32 cellular contexts compared by ENCODE assay signal in genomic region chr17:59172436-59173004, GRCh38.
"Had no signal": no experiment of that assay in that cellular context is flagged by ENCODE, and none has a peak within 500 bp of the region (broad histone marks: within the 10 kb centered on the region; RNA-seq: fewer than 3 reads in every experiment).

No MANE protein-coding gene starts in this region.

- ATAC-seq: activated CD4-positive, alpha-beta T cell treated with anti-CD3 and anti-CD28 coated beads for 36 hours; activated CD8-positive, alpha-beta memory T cell treated with anti-CD3 and anti-CD28 coated beads, Interleukin-2, amount 10 ng/mL, durations not matched to agents 7 days and 5 days; activated CD8-positive, alpha-beta T cell treated with anti-CD3 and anti-CD28 coated beads, Interleukin-2, amount 10 ng/mL, durations not matched to agents 7 days and 5 days; effector memory CD8-positive, alpha-beta T cell; gastroesophageal sphincter; T-helper 17 cell had no signal

- H3K4me3 Mint-ChIP-seq: activated CD4-positive, alpha-beta memory T cell treated with anti-CD3 and anti-CD28 coated beads for 36 hours; activated CD4-positive, alpha-beta T cell treated with anti-CD3 and anti-CD28 coated beads for 36 hours; activated CD4-positive, alpha-beta T cell treated with anti-CD3 and anti-CD28 coated beads, Interleukin-2, amount 10 ng/mL, durations not matched to agents 24 days and 14 days; activated CD8-positive, alpha-beta memory T cell treated with anti-CD3 and anti-CD28 coated beads, Interleukin-2, amount 10 ng/mL, durations not matched to agents 7 days and 5 days; activated CD8-positive, alpha-beta T cell treated with anti-CD3 and anti-CD28 coated beads, Interleukin-2, amount 10 ng/mL, durations not matched to agents 7 days and 5 days; activated naive CD4-positive, alpha-beta T cell treated with anti-CD3 and anti-CD28 coated beads for 36 hours; activated naive CD8-positive, alpha-beta T cell; activated T-helper 1 cell treated with anti-CD3 and anti-CD28 coated beads, Interleukin-12 subunit alpha, Interleukin-12 subunit beta, Interleukin-2, Interleukin-4 antibody, amounts not matched to agents 30 ng/mL and 10 ng/mL and 1 ng/mL, durations not matched to agents 14 hours and 24 hours and 36 hours; central memory CD8-positive, alpha-beta T cell; effector memory CD8-positive, alpha-beta T cell; T-helper 17 cell; T-helper 2 cell treated with Interferon-gamma antibody and Interleukin-4, amounts not matched to agents 5 μg/mL and 100 μg/mL, for 36 hours had no signal

- H3K36me3 ChIP-seq: gastroesophageal sphincter had no signal

- H3K27ac ChIP-seq: brain microvascular endothelial cell, esophagus squamous epithelium, gastroesophageal sphincter, WERI-Rb-1 had no signal

- DNase-seq: activated CD4-positive, alpha-beta memory T cell treated with anti-CD3 and anti-CD28 coated beads for 36 hours; activated CD4-positive, alpha-beta T cell treated with anti-CD3 and anti-CD28 coated beads for 36 hours; activated CD4-positive, alpha-beta T cell treated with anti-CD3 and anti-CD28 coated beads, Interleukin-2, amount 10 ng/mL, durations not matched to agents 24 days and 14 days; activated CD4-positive, CD25-positive, alpha-beta regulatory T cell; activated CD4-positive, CD25-positive, alpha-beta regulatory T cell treated with anti-CD3 and anti-CD28 coated beads, Interleukin-2, amount 50 U/mL, for 72 hours; activated CD8-positive, alpha-beta memory T cell treated with anti-CD3 and anti-CD28 coated beads, Interleukin-2, amount 10 ng/mL, durations not matched to agents 7 days and 5 days; activated CD8-positive, alpha-beta memory T cell treated with anti-CD3 and anti-CD28 coated beads, Interleukin-2, amount 50 U/mL, for 4 hours; activated CD8-positive, alpha-beta T cell treated with anti-CD3 and anti-CD28 coated beads, Interleukin-2, amount 10 ng/mL, durations not matched to agents 7 days and 5 days; activated effector memory CD4-positive, alpha-beta T cell treated with anti-CD3 and anti-CD28 coated beads, Interleukin-2, amount 50 U/mL, for 16 hours; activated naive CD4-positive, alpha-beta T cell treated with anti-CD3 and anti-CD28 coated beads for 36 hours; activated T-cell treated with anti-CD3 and anti-CD28 coated beads, Interleukin-2, amount 50 U/mL, for 1 hour; activated T-cell treated with anti-CD3 and anti-CD28 coated beads, Interleukin-2, amount 50 U/mL, for 48 hours; amniotic stem cell; anterior cingulate cortex; brain microvascular endothelial cell; cortex of kidney; dermis blood vessel endothelial cell; effector CD4-positive, alpha-beta T cell; effector memory CD8-positive, alpha-beta T cell; erythroblast; esophagus squamous epithelium; foreskin melanocyte; T-helper 1 cell; T-helper 17 cell; T1000; WERI-Rb-1 had no signal

- H3K9me3 Mint-ChIP-seq: activated CD4-positive, alpha-beta T cell treated with anti-CD3 and anti-CD28 coated beads, Interleukin-2, amount 10 ng/mL, durations not matched to agents 24 days and 14 days; activated naive CD4-positive, alpha-beta T cell treated with anti-CD3 and anti-CD28 coated beads for 36 hours; activated T-helper 1 cell treated with anti-CD3 and anti-CD28 coated beads, Interleukin-12 subunit alpha, Interleukin-12 subunit beta, Interleukin-2, Interleukin-4 antibody, amounts not matched to agents 30 ng/mL and 10 ng/mL and 1 ng/mL, durations not matched to agents 14 hours and 24 hours and 36 hours; activated T-helper 2 cell treated with anti-CD3 and anti-CD28 coated beads, Interferon-gamma antibody, Interleukin-2, Interleukin-4, amounts not matched to agents 10 μg/mL and 5 μg/mL and 100 μg/mL, durations not matched to agents 14 hours and 24 hours and 36 hours; central memory CD8-positive, alpha-beta T cell; effector memory CD8-positive, alpha-beta T cell; T-helper 2 cell treated with Interferon-gamma antibody and Interleukin-4, amounts not matched to agents 5 μg/mL and 100 μg/mL, for 36 hours had no signal

- H3K4me1 ChIP-seq: esophagus squamous epithelium, gastroesophageal sphincter had no signal

- H3K27me3 Mint-ChIP-seq: activated CD4-positive, alpha-beta memory T cell treated with anti-CD3 and anti-CD28 coated beads for 36 hours; activated CD4-positive, alpha-beta T cell treated with anti-CD3 and anti-CD28 coated beads for 36 hours; activated CD4-positive, alpha-beta T cell treated with anti-CD3 and anti-CD28 coated beads, Interleukin-2, amount 10 ng/mL, durations not matched to agents 24 days and 14 days; activated CD8-positive, alpha-beta memory T cell treated with anti-CD3 and anti-CD28 coated beads, Interleukin-2, amount 10 ng/mL, durations not matched to agents 7 days and 5 days; activated naive CD8-positive, alpha-beta T cell; central memory CD8-positive, alpha-beta T cell; effector memory CD8-positive, alpha-beta T cell; T-helper 17 cell had no signal

- H3K27ac Mint-ChIP-seq: activated CD4-positive, alpha-beta memory T cell treated with anti-CD3 and anti-CD28 coated beads for 36 hours; activated CD4-positive, alpha-beta T cell treated with anti-CD3 and anti-CD28 coated beads for 36 hours; activated CD4-positive, alpha-beta T cell treated with anti-CD3 and anti-CD28 coated beads, Interleukin-2, amount 10 ng/mL, durations not matched to agents 24 days and 14 days; activated CD8-positive, alpha-beta memory T cell treated with anti-CD3 and anti-CD28 coated beads, Interleukin-2, amount 10 ng/mL, durations not matched to agents 7 days and 5 days; activated CD8-positive, alpha-beta T cell treated with anti-CD3 and anti-CD28 coated beads, Interleukin-2, amount 10 ng/mL, durations not matched to agents 7 days and 5 days; activated naive CD4-positive, alpha-beta T cell treated with anti-CD3 and anti-CD28 coated beads for 36 hours; activated naive CD8-positive, alpha-beta T cell; activated T-helper 1 cell treated with anti-CD3 and anti-CD28 coated beads, Interleukin-12 subunit alpha, Interleukin-12 subunit beta, Interleukin-2, Interleukin-4 antibody, amounts not matched to agents 30 ng/mL and 10 ng/mL and 1 ng/mL, durations not matched to agents 14 hours and 24 hours and 36 hours; activated T-helper 2 cell treated with anti-CD3 and anti-CD28 coated beads, Interferon-gamma antibody, Interleukin-2, Interleukin-4, amounts not matched to agents 10 μg/mL and 5 μg/mL and 100 μg/mL, durations not matched to agents 14 hours and 24 hours and 36 hours; effector memory CD8-positive, alpha-beta T cell; T-helper 17 cell; T-helper 2 cell treated with Interferon-gamma antibody and Interleukin-4, amounts not matched to agents 5 μg/mL and 100 μg/mL, for 36 hours had no signal

- H3K4me3 ChIP-seq: esophagus squamous epithelium, gastroesophageal sphincter had no signal

- H3K27me3 ChIP-seq: brain microvascular endothelial cell, esophagus squamous epithelium, gastroesophageal sphincter had no signal

- H3K36me3 Mint-ChIP-seq: activated naive CD8-positive, alpha-beta T cell had no signal

- H3K9me3 ChIP-seq: esophagus squamous epithelium, gastroesophageal sphincter had no signal
